In genomic region chr9:104780796-104781395, GRCh38 we compare ENCODE assay signal across 8 cellular contexts. TPM values are rescaled to one million over a fixed set of nuclear protein-coding genes. Genes with fewer than 3 reads are reported as not detected.
A peak's percentile ranks its signal among the peaks of the same experiment; 100 is the strongest.
DNase-seq lines count a peak whose midpoint lies in the region; ATAC-seq and TF ChIP-seq lines count a peak whose summit lies in the region.

No MANE protein-coding gene starts in this region.

- H3K4me3 ChIP-seq in PC-3 (ENCODE audit: low read length) (no peak overlapping the region), H7 (ENCODE audit: insufficient read depth, low read depth, low read length) (no peak overlapping the region)

- H3K79me2 ChIP-seq in PC-3 (ENCODE audit: low read length): no peaks in the 10 kb centered on the region

- peak; percentile 33 for ATAC-seq in HG02852 (IDR thresholded peaks at IDR 0.05; ENCODE audit: unreplicated experiment)
- ATAC-seq in PC-3: peak; percentile 72
- ATAC-seq in T-cell (replicated peaks in 1 of 4): no peak
- ATAC-seq in GM18520 (IDR thresholded peaks at IDR 0.05; ENCODE audit: unreplicated experiment): no peak

- no peaks in the 10 kb centered on the region for H3K9me3 Mint-ChIP-seq in T-cell

- peaks cover 13% of the 10 kb centered on the region; the same call in 1 of the 2 replicates for H3K4me1 ChIP-seq in PC-3 (ENCODE audit: insufficient read depth, low read length)

- POLR2A ChIA-PET in PC-3 (lab: Charles Lee; ENCODE audit: unreplicated experiment): interaction anchor here (0.7 kb wide), 1 partner anchor 187 kb away, joined by 6 read pairs; no protein-coding TSS in a partner anchor
- POLR2A ChIA-PET in T-cell (lab: Charles Lee): no interaction called here

- H3K36me3 Mint-ChIP-seq in T-cell: peaks cover 15% of the 10 kb centered on the region

- no peaks in the 10 kb centered on the region for H3K9me2 ChIP-seq in PC-3 (replicated peaks; ENCODE audit: low read length)

- no peaks in the 10 kb centered on the region for H3K9me3 ChIP-seq in PC-3 (ENCODE audit: low read length)

- H3K36me3 ChIP-seq in PC-3 (ENCODE audit: low read depth, low read length): no peaks in the 10 kb centered on the region
- no peaks in the 10 kb centered on the region for H3K36me3 ChIP-seq in H7 (replicated peaks; ENCODE audit: control insufficient read depth, insufficient read depth, low read length)

- no peak overlapping the region for H2AFZ ChIP-seq in PC-3 (ENCODE audit: low read length)

- peak overlapping the region; percentile 37; the same call in 1 of the 2 replicates for H3K27ac ChIP-seq in PC-3 (ENCODE audit: low read length)

- H3K27me3 ChIP-seq in PC-3 (ENCODE audit: low read length) (no peaks in the 10 kb centered on the region), H7 (ENCODE audit: control insufficient read depth, insufficient read depth, low read length) (no peaks in the 10 kb centered on the region)

- H4K20me1 ChIP-seq in PC-3 (ENCODE audit: low read length): no peaks in the 10 kb centered on the region

- no peaks in the 10 kb centered on the region for H3K27me3 Mint-ChIP-seq in T-cell

- no peak overlapping the region for H3K4me3 Mint-ChIP-seq in T-cell

- H3F3A ChIP-seq in PC-3 (ENCODE audit: low read length, unreplicated experiment): no peaks in the 10 kb centered on the region

- peak; percentile 55 for TF ChIP-seq CTCF in GM10266 (IDR thresholded peaks at IDR 0.05; ENCODE audit: control insufficient read depth, insufficient read depth, low read depth, missing control alignments)
- peak; percentile 79 for TF ChIP-seq CTCF in PC-3 (conservative IDR thresholded peaks at IDR 0.05; ENCODE audit: low read depth, low read length)

- intact Hi-C loops in PC-3 (cut with micrococcal nuclease): loop anchor here (1.0 to 2.0 kb wide), 4 partner anchors 74 to 634 kb away; no protein-coding TSS in a partner anchor

- no peak overlapping the region for H3K9ac ChIP-seq in PC-3 (ENCODE audit: low read length)

- no peak overlapping the region for H3K27ac Mint-ChIP-seq in T-cell

- CTCF ChIA-PET in PC-3 (lab: Charles Lee) (interaction anchor here (1.0 kb wide), 1 partner anchor 82 kb away, joined by 9 read pairs; no protein-coding TSS in a partner anchor), T-cell (lab: Charles Lee) (no interaction called here)

- no TSS peak for BruUV-seq in PC-3 (replicated peaks; lab: Mats Ljungman, UMichigan)

- DNase-seq in GM10266 (ENCODE audit: extremely low spot score) (peak; percentile 16), PC-3 (peak; percentile 75), fibroblast of the conjunctiva (ENCODE audit: low read depth) (peak; percentile 23), T-cell (no peak), H7 (no peak), HuH-7.5 (ENCODE audit: low spot score) (no peak)

- peak overlapping the region; percentile 33; the same call in 1 of the 2 replicates for H3K4me2 ChIP-seq in PC-3 (ENCODE audit: low read length)

- H3K4me1 Mint-ChIP-seq in T-cell: peaks cover 0 to 4% (median 0%) of the 10 kb centered on the region in 3 donors

RNA-seq across cellular contexts. Expression of gene NIPSNAP3B, which starts 17.0 kb away (rescaled TPM):
- 0.26 and 0.58 TPM in 2 replicates for total RNA-seq in PC-3 (2014; rRNA removed)
- 1 to 10 TPM in 4 of 5 donors, under 1 TPM in 1; 0.84 to 2.0 (median 1.2) TPM for total RNA-seq in T-cell
- total RNA-seq in H7 (2014; rRNA removed; shearing (Covaris generic)): 0.59 and 0.81 TPM in 2 replicates

RNA-seq across cellular contexts. Expression of gene NIPSNAP3A, which starts 33.4 kb away (rescaled TPM):
- 8.6 and 9.1 TPM in 2 replicates for total RNA-seq in PC-3 (2014; rRNA removed)
- total RNA-seq in T-cell: 10 to 100 TPM in 1 of 5 donors, 1 to 10 TPM in 4; 6.8 to 10.5 (median 9.8) TPM
- 19.0 and 20.4 TPM in 2 replicates for total RNA-seq in H7 (2014; rRNA removed; shearing (Covaris generic))

Comparison
In these comparisons a context has a peak if more than half of its experiments do, and no peak if none do; other contexts are left out.
1. DNase-seq: peak in GM10266 (single experiment), PC-3 (single experiment) and fibroblast of the conjunctiva (single experiment); none in T-cell (0 of 34), H7 (single experiment) and HuH-7.5 (single experiment).
2. ATAC-seq: peak in HG02852 (single experiment) and PC-3 (single experiment); none in T-cell (0 of 4) and GM18520 (single experiment).